ENCODE assay signal across 1 cellular context in genomic region chr6:168282985-168283685, GRCh38.
TF ChIP-seq lines count a peak whose summit lies in the region.

No MANE protein-coding gene starts in this region.

TF ChIP-seq in liver, 16 proteins besides CTCF, POLR2A, EP300 and RAD21 (continued from another document):
- TF ChIP-seq HNF4G (IDR thresholded peaks at IDR 0.05), result peak; percentile 97
- peak; percentile 64 for TF ChIP-seq YY1 (IDR thresholded peaks at IDR 0.05)
- TF ChIP-seq HNF4A (conservative IDR thresholded peaks at IDR 0.05), result peak; percentile 98 to 99
- peak; percentile 93 for TF ChIP-seq SP1 (IDR thresholded peaks at IDR 0.05)
- TF ChIP-seq JUND (IDR thresholded peaks at IDR 0.05), result peak in 1 of 2 donors; percentile 27
- peak; percentile 20 for TF ChIP-seq FOXA2 (IDR thresholded peaks at IDR 0.05)
- peak; percentile 94 to 96 for TF ChIP-seq RXRA (IDR thresholded peaks at IDR 0.05)
TF ChIP-seq in liver: peak in this region for 10.
